In the genomic region with DNA sequence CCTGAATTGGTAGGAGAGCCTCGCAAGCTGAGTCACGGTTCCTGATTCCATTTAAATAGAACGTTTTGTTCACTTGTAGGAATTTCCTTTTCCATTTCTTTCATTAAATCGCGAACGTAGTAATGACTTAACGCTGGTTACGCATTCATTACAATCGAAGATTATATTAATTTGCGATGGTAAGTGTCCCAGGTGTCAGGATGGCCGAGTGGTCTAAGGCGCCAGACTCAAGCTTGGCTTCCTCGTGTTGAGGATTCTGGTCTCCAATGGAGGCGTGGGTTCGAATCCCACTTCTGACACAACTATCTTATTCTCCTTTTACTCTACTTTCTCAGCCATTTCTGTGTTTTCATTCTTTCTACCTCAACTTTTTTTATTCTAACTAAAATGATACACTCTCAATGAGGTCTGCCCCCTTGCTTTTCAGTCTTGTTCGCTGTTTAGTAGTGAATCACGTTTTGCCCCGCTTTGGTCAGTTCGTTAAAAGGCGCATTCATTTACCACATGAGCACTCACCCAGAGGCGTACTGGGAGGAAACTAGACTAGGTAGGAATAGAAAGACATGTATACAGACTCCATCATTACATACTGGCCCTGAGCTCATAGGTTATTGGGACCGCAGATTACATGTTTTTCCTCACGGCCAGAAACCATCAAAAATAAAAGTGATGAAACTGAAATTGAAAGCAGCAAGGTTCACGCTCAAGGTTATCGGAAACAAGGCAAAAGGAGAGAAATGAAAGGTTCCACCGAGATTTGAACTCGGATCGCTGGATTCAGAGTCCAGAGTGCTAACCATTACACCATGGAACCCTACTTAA, we compare ENCODE assay signal across 8 cellular contexts. TPM values are rescaled to one million over a fixed set of nuclear protein-coding genes. Genes with fewer than 3 reads are reported as not detected.
DNase-seq lines count a peak whose midpoint lies in the region; ATAC-seq and TF ChIP-seq lines count a peak whose summit lies in the region.

No MANE protein-coding gene starts in this region.

- peak; percentile 70 for ATAC-seq in CD8-positive, alpha-beta T cell
- ATAC-seq in GM21390 (IDR thresholded peaks at IDR 0.05; ENCODE audit: unreplicated experiment), result peak; percentile 63

- intact Hi-C loops in CD8-positive, alpha-beta T cell (cut with DNase I, micrococcal nuclease), result loop anchor here (1.0 to 5.0 kb wide), 18 partner anchors 12 to 1794 kb away; partner anchors contain the start of gene TRIM27 (in 2 of the 2)
- intact Hi-C loops in OCI-LY7 (cut with micrococcal nuclease; ENCODE audit: unreplicated experiment) (loop anchor here (5.0 kb wide), 2 partner anchors 79 to 294 kb away; no protein-coding TSS in a partner anchor), esophagus muscularis mucosa (cut with DNase I) (loop anchor here (5.0 kb wide), 3 partner anchors 44 to 104 kb away; no protein-coding TSS in a partner anchor)

- peak in 6 of 7 experiments; percentile 58 to 80 (median 67) for DNase-seq in CD8-positive, alpha-beta T cell
- DNase-seq in HUDEP-2 (lab: John Stamatoyannopoulos, UW; ENCODE audit: unreplicated experiment in 76 of 76), result peak in 74 of 76 experiments; percentile 48 to 96 (median 84)
- DNase-seq in OCI-LY7 (ENCODE audit: low spot score), result peak; percentile 57
- DNase-seq in activated T-cell treated with anti-CD3 and anti-CD28 coated beads, Interleukin-2, amount 50 U/mL, for 24 hours, result peak; percentile 82
- peak; percentile 95 for DNase-seq in esophagus muscularis mucosa (ENCODE audit: extremely low spot score)
- peak; percentile 47 to 59 for DNase-seq in stimulated activated CD8-positive, alpha-beta memory T cell treated with anti-CD3 and anti-CD28 coated beads, Interleukin-7, amount 100 ng/mL, for 48 hours (ENCODE audit: extremely low read depth in 1 of 2, low read depth in 1 of 2)

- peak overlapping the region; percentile 91 for H3K4me3 Mint-ChIP-seq in CD8-positive, alpha-beta T cell
- peak overlapping the region; percentile 87 for H3K4me3 Mint-ChIP-seq in activated T-cell treated with anti-CD3 and anti-CD28 coated beads, Interleukin-2, amount 50 U/mL, for 24 hours

- no peak for TF ChIP-seq EP300 in esophagus muscularis mucosa (IDR thresholded peaks at IDR 0.05)

- under 1% methylated on average over 28 of the region's 28 CpGs for WGBS in esophagus muscularis mucosa

- CTCF ChIA-PET in CD8-positive, alpha-beta T cell (lab: Charles Lee), result interaction anchor here (0.7 to 3.0 kb wide), 16 partner anchors 9 to 104 kb away, joined by 3 to 27 read pairs (median 3); no protein-coding TSS in a partner anchor
- CTCF ChIA-PET in OCI-LY7 (lab: Charles Lee; ENCODE audit: unreplicated experiment), result no interaction called here

- H3K36me3 Mint-ChIP-seq in CD8-positive, alpha-beta T cell, result peaks cover 8% of the 10 kb centered on the region
- peaks cover 6% of the 10 kb centered on the region for H3K36me3 Mint-ChIP-seq in activated T-cell treated with anti-CD3 and anti-CD28 coated beads, Interleukin-2, amount 50 U/mL, for 24 hours (ENCODE audit: low read depth)

- no peaks in the 10 kb centered on the region for H3K27me3 ChIP-seq in CD8-positive, alpha-beta T cell (ENCODE audit: insufficient read depth, low read length)
- H3K27me3 ChIP-seq in esophagus muscularis mucosa (no peaks in the 10 kb centered on the region), muscle layer of duodenum (ENCODE audit: low read depth, low read length) (no peaks in the 10 kb centered on the region)

- peak overlapping the region; percentile 96 for H3K27ac Mint-ChIP-seq in CD8-positive, alpha-beta T cell
- H3K27ac Mint-ChIP-seq in activated T-cell treated with anti-CD3 and anti-CD28 coated beads, Interleukin-2, amount 50 U/mL, for 24 hours, result peak overlapping the region; percentile 96

- H3K9me3 Mint-ChIP-seq in CD8-positive, alpha-beta T cell, result no peaks in the 10 kb centered on the region
- no peaks in the 10 kb centered on the region for H3K9me3 Mint-ChIP-seq in activated T-cell treated with anti-CD3 and anti-CD28 coated beads, Interleukin-2, amount 50 U/mL, for 24 hours

- H3K4me2 ChIP-seq in OCI-LY7 (ENCODE audit: low read length), result peak overlapping the region; percentile 63; the same call in 1 of the 2 replicates

- H3K36me3 ChIP-seq in CD8-positive, alpha-beta T cell (ENCODE audit: insufficient read depth, low read length), result no peaks in the 10 kb centered on the region
- H3K36me3 ChIP-seq in OCI-LY7 (ENCODE audit: insufficient read depth, low read length) (no peaks in the 10 kb centered on the region), esophagus muscularis mucosa (no peaks in the 10 kb centered on the region), muscle layer of duodenum (ENCODE audit: control insufficient read depth in 1 of 2, insufficient read depth in 2 of 2, low read length in 2 of 2) (no peaks in the 10 kb centered on the region)

- no peak for TF ChIP-seq POLR2A in esophagus muscularis mucosa (IDR thresholded peaks at IDR 0.05; ENCODE audit: low read depth)

- H3K4me3 ChIP-seq in CD8-positive, alpha-beta T cell (ENCODE audit: low read depth, low read length), result peak overlapping the region; percentile 81
- H3K4me3 ChIP-seq in OCI-LY7 (ENCODE audit: low read depth, low read length, poor library complexity, severe bottlenecking) (peak overlapping the region; percentile 48), esophagus muscularis mucosa (peak overlapping the region; percentile 59 to 71 (median 62)), muscle layer of duodenum (ENCODE audit: low read depth in 1 of 2, low read length in 2 of 2) (peak overlapping the region; percentile 77 to 92)

- H3K27ac ChIP-seq in CD8-positive, alpha-beta T cell (ENCODE audit: low read depth, low read length), result peak overlapping the region; percentile 70
- H3K27ac ChIP-seq in OCI-LY7 (ENCODE audit: low read depth, low read length, poor library complexity, severe bottlenecking) (no peak overlapping the region), esophagus muscularis mucosa (replicated peaks in 1 of 4) (peak overlapping the region; percentile 76 to 86 (median 82)), muscle layer of duodenum (ENCODE audit: low read length) (peak overlapping the region; percentile 93)

- TF ChIP-seq CTCF in CD8-positive, alpha-beta T cell (IDR thresholded peaks at IDR 0.05), result no peak
- TF ChIP-seq CTCF in OCI-LY7 (conservative IDR thresholded peaks at IDR 0.05; ENCODE audit: low read length) (no peak), esophagus muscularis mucosa (IDR thresholded peaks at IDR 0.05) (no peak)

- peaks cover 40% of the 10 kb centered on the region for H3K4me1 ChIP-seq in CD8-positive, alpha-beta T cell (ENCODE audit: insufficient read depth, low read length)
- peaks cover 35% of the 10 kb centered on the region for H3K4me1 ChIP-seq in OCI-LY7 (ENCODE audit: insufficient read depth, low read length, poor library complexity, severe bottlenecking)
- H3K4me1 ChIP-seq in esophagus muscularis mucosa, result peaks cover 8 to 38% (median 35%) of the 10 kb centered on the region in 4 donors
- H3K4me1 ChIP-seq in muscle layer of duodenum (ENCODE audit: control insufficient read depth in 1 of 2, insufficient read depth in 2 of 2, low read length in 2 of 2), result peaks cover 3 to 12% of the 10 kb centered on the region in 2 donors

- H2AFZ ChIP-seq in OCI-LY7 (ENCODE audit: low read length), result peak overlapping the region; percentile 81; the same call in 1 of the 2 replicates

- H4K20me1 ChIP-seq in OCI-LY7 (ENCODE audit: insufficient read depth, low read length), result no peaks in the 10 kb centered on the region

- H3K9me2 ChIP-seq in OCI-LY7 (ENCODE audit: insufficient read depth, low read length), result no peaks in the 10 kb centered on the region

- no peaks in the 10 kb centered on the region for H3K9me3 ChIP-seq in CD8-positive, alpha-beta T cell (ENCODE audit: low read length)
- peaks cover 10% of the 10 kb centered on the region; the same call in 1 of the 2 replicates for H3K9me3 ChIP-seq in OCI-LY7 (ENCODE audit: low read length)
- H3K9me3 ChIP-seq in esophagus muscularis mucosa, result no peaks in the 10 kb centered on the region
- no peaks in the 10 kb centered on the region for H3K9me3 ChIP-seq in muscle layer of duodenum (ENCODE audit: control insufficient read depth in 1 of 2, low read length in 2 of 2)

- POLR2A ChIA-PET in CD8-positive, alpha-beta T cell (lab: Charles Lee), result interaction anchor here (1.0 to 4.9 kb wide), 8 partner anchors 11 to 102 kb away, joined by 3 to 31 read pairs (median 4); partner anchors contain the start of gene TRIM27
- POLR2A ChIA-PET in OCI-LY7 (lab: Charles Lee), result no interaction called here

- no peaks in the 10 kb centered on the region for H3K27me3 Mint-ChIP-seq in CD8-positive, alpha-beta T cell (ENCODE audit: low read depth)
- H3K27me3 Mint-ChIP-seq in activated T-cell treated with anti-CD3 and anti-CD28 coated beads, Interleukin-2, amount 50 U/mL, for 24 hours, result no peaks in the 10 kb centered on the region

- H3K4me1 Mint-ChIP-seq in CD8-positive, alpha-beta T cell (ENCODE audit: low read depth), result peaks cover 46% of the 10 kb centered on the region
- H3K4me1 Mint-ChIP-seq in activated T-cell treated with anti-CD3 and anti-CD28 coated beads, Interleukin-2, amount 50 U/mL, for 24 hours (ENCODE audit: low read depth), result peaks cover 55% of the 10 kb centered on the region

- BruUV-seq in OCI-LY7 (replicated peaks; lab: Mats Ljungman, UMichigan), result no TSS peak

- no peaks in the 10 kb centered on the region for H3K79me2 ChIP-seq in OCI-LY7 (ENCODE audit: insufficient read depth, low read depth, low read length)

RNA-seq across cellular contexts. Expression of gene TRIM27, which starts 17.3 kb away (rescaled TPM):
- 1 to 10 TPM; 7.8 to 9.4 TPM for total RNA-seq in CD8-positive, alpha-beta T cell
- total RNA-seq in OCI-LY7 (2014; rRNA removed; shearing (Covaris generic)), result 126 and 130 TPM in 2 replicates
- total RNA-seq in OCI-LY7 (2022) (112 and 116 TPM in 2 replicates), esophagus muscularis mucosa (10 to 100 TPM; 31.1 to 42.2 (median 36.0) TPM)
